Comparison of ENCODE assay signal across 18 cellular contexts in the genomic region with DNA sequence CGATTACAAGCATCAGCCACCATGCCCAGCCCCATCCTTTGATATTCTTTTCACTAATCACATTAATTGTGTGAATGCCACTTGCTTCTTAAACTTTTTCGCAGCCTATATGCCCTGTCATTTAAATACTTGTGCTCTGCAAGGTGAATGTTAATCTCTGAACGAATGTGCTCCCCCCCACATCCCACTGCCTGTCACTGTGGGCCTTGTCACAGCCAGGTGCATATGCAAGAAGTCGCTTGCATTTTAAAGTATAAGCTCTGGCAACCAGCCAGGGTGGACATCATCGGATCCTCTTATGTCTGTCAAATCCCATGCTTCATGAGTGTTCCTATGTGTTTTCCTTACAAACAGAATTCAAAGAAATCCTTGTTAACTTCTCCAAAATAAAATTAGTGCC.
"Had no signal": no experiment of that assay in that cellular context is flagged by ENCODE, and none has a peak within 500 bp of the region (broad histone marks: within the 10 kb centered on the region; RNA-seq: fewer than 3 reads in every experiment).

No MANE protein-coding gene starts in this region.

- DNase-seq: natural killer cell; occipital lobe; ovary; posterior cingulate gyrus; psoas muscle; right cardiac atrium; right lobe of liver; sigmoid colon; small intestine; stimulated activated CD4-positive, alpha-beta T cell treated with anti-CD3 and anti-CD28 coated beads, Interleukin-15, amount 100 ng/mL, for 24 hours; stimulated activated CD4-positive, alpha-beta T cell treated with anti-CD3 and anti-CD28 coated beads, Interleukin-2, amount 100 ng/mL, for 24 hours; stimulated activated CD4-positive, alpha-beta T cell treated with anti-CD3 and anti-CD28 coated beads, Interleukin-2, amount 100 ng/mL, for 48 hours; stimulated activated CD4-positive, alpha-beta T cell treated with anti-CD3 and anti-CD28 coated beads, Interleukin-4, amount 100 ng/mL, for 24 hours; stimulated activated naive B cell treated with anti-CD40 and anti-IgM and Interleukin-4, amounts not matched to agents 10 μg/mL and 1 μg/mL and 100 μg/mL, for 72 hours; stimulated activated naive CD4-positive, alpha-beta T cell treated with Interleukin-2 at 50 U/mL for 16 hours; stomach; thyroid gland; trophoblast cell had no signal
